In genomic region chr9:77806697-77807096, GRCh38 we compare ENCODE assay signal across 16 cellular contexts.
"Had no signal": no experiment of that assay in that cellular context is flagged by ENCODE, and none has a peak within 500 bp of the region (broad histone marks: within the 10 kb centered on the region; RNA-seq: fewer than 3 reads in every experiment).

No MANE protein-coding gene starts in this region.

- H3K9me3 ChIP-seq: ovary had no signal

- H3K27ac Mint-ChIP-seq: activated naive CD4-positive, alpha-beta T cell treated with anti-CD3 and anti-CD28 coated beads for 36 hours; activated T-helper 2 cell treated with anti-CD3 and anti-CD28 coated beads, Interferon-gamma antibody, Interleukin-2, Interleukin-4, amounts not matched to agents 10 μg/mL and 5 μg/mL and 100 μg/mL, durations not matched to agents 14 hours and 24 hours and 36 hours; endodermal cell; mesothelial cell of epicardium had no signal

- H3K27me3 ChIP-seq: cardiac muscle cell, dorsolateral prefrontal cortex, foreskin keratinocyte, ovary had no signal

- H3K27me3 Mint-ChIP-seq: type B pancreatic cell had no signal

- H3K4me3 ChIP-seq: cardiac muscle cell, dorsolateral prefrontal cortex, lung, ovary had no signal

- DNase-seq: activated CD4-positive, alpha-beta T cell treated with anti-CD3 and anti-CD28 coated beads, Interleukin-2, amount 50 U/mL, for 48 hours; activated naive CD4-positive, alpha-beta T cell treated with anti-CD3 and anti-CD28 coated beads for 36 hours; dorsolateral prefrontal cortex; endodermal cell; head of caudate nucleus; left colon; ovary; stimulated activated CD4-positive, alpha-beta T cell treated with anti-CD3 and anti-CD28 coated beads, Interleukin-2, amount 100 ng/mL, for 48 hours; stimulated activated naive CD8-positive, alpha-beta T cell treated with anti-CD3 and anti-CD28 coated beads, Interleukin-15, Interleukin-2, amounts not matched to agents 100 U/mL and 50 U/mL, for 24 hours; WERI-Rb-1 had no signal

- ATAC-seq: stimulated activated naive CD8-positive, alpha-beta T cell treated with anti-CD3 and anti-CD28 coated beads, Interleukin-15, Interleukin-2, amounts not matched to agents 100 U/mL and 50 U/mL, for 24 hours had no signal

- H3K36me3 ChIP-seq: cardiac muscle cell, ovary, WERI-Rb-1 had no signal

- H3K27ac ChIP-seq: cardiac muscle cell, foreskin keratinocyte, ovary, WERI-Rb-1 had no signal

- H3K4me3 Mint-ChIP-seq: activated naive CD4-positive, alpha-beta T cell treated with anti-CD3 and anti-CD28 coated beads for 36 hours; endodermal cell; mesothelial cell of epicardium; type B pancreatic cell had no signal

- H3K9me3 Mint-ChIP-seq: activated naive CD4-positive, alpha-beta T cell treated with anti-CD3 and anti-CD28 coated beads for 36 hours; activated T-helper 2 cell treated with anti-CD3 and anti-CD28 coated beads, Interferon-gamma antibody, Interleukin-2, Interleukin-4, amounts not matched to agents 10 μg/mL and 5 μg/mL and 100 μg/mL, durations not matched to agents 14 hours and 24 hours and 36 hours; endodermal cell; mesothelial cell of epicardium had no signal
